In genomic region chr3:108127301-108127988, GRCh38 we compare ENCODE assay signal across 11 cellular contexts. TPM values are rescaled to one million over a fixed set of nuclear protein-coding genes. Genes with fewer than 3 reads are reported as not detected.
A peak's percentile ranks its signal among the peaks of the same experiment; 100 is the strongest.
DNase-seq lines count a peak whose midpoint lies in the region; ATAC-seq and TF ChIP-seq lines count a peak whose summit lies in the region.
"Had no signal": no experiment of that assay in that cellular context is flagged by ENCODE, and none has a peak within 500 bp of the region (broad histone marks: within the 10 kb centered on the region; RNA-seq: fewer than 3 reads in every experiment).

No MANE protein-coding gene starts in this region.

- H2BK12ac ChIP-seq in mesenchymal stem cell (ENCODE audit: low read length in 2 of 2) = peak overlapping the region in 1 of 2 experiments; percentile 78

- no peak overlapping the region for H3K4me2 ChIP-seq in mesenchymal stem cell (ENCODE audit: low read length, poor library complexity, severe bottlenecking)

- in situ Hi-C loops in transverse colon (cut with MboI; ENCODE audit: low pct_ligation_motif_present in 1 of 4, low pct_unique_long_range_greater_than_20kb in 1 of 4, low sequenced_read_pairs in 3 of 4) = no loop called here

- no peaks in the 10 kb centered on the region for H3K27me3 Mint-ChIP-seq in MCF 10A (ENCODE audit: insufficient read depth, unreplicated experiment)

- H3K27ac ChIP-seq in breast epithelium (no peak overlapping the region), mesenchymal stem cell (ENCODE audit: low read length, poor library complexity, severe bottlenecking) (no peak overlapping the region), transverse colon (peak overlapping the region in 3 of 4 donors; percentile 13 to 38 (median 37))
- H3K27ac ChIP-seq: esophagus muscularis mucosa had no signal

- POLR2A ChIA-PET in MCF 10A (lab: Yijun Ruan, JAX) = no interaction called here

- no peak overlapping the region for H3K4me3 Mint-ChIP-seq in MCF 10A (ENCODE audit: unreplicated experiment)

- H3K9me3 Mint-ChIP-seq in MCF 10A (ENCODE audit: unreplicated experiment) = no peaks in the 10 kb centered on the region

- no peak for ATAC-seq in HG03039 (IDR thresholded peaks at IDR 0.05; ENCODE audit: unreplicated experiment)

- H3K27ac Mint-ChIP-seq in MCF 10A (ENCODE audit: low read depth, unreplicated experiment) = peak overlapping the region; percentile 29

- H3K4me3 ChIP-seq in breast epithelium (no peak overlapping the region), mesenchymal stem cell (ENCODE audit: insufficient read depth in 1 of 2, low read depth in 1 of 2, low read length in 2 of 2) (no peak overlapping the region), transverse colon (no peak overlapping the region)
- H3K4me3 ChIP-seq: esophagus muscularis mucosa had no signal

- no peak overlapping the region for H3K9ac ChIP-seq in mesenchymal stem cell (ENCODE audit: low read length)

- no peak overlapping the region for H2BK15ac ChIP-seq in mesenchymal stem cell (ENCODE audit: low read depth, poor library complexity, severe bottlenecking)

- H3K4me1 ChIP-seq in breast epithelium (no peaks in the 10 kb centered on the region), mesenchymal stem cell (ENCODE audit: control insufficient read depth, insufficient read depth, low read depth, low read length) (peaks cover 6% of the 10 kb centered on the region), transverse colon (peaks cover 0 to 24% (median under 1%) of the 10 kb centered on the region in 4 donors)

- no peaks in the 10 kb centered on the region for H3K9me3 ChIP-seq in breast epithelium
- H3K9me3 ChIP-seq in mesenchymal stem cell (ENCODE audit: control insufficient read depth, low read length) = no peaks in the 10 kb centered on the region
- no peaks in the 10 kb centered on the region for H3K9me3 ChIP-seq in transverse colon
- H3K9me3 ChIP-seq: esophagus muscularis mucosa had no signal

- no peak overlapping the region for H4K8ac ChIP-seq in mesenchymal stem cell (ENCODE audit: low read length)

- no peak overlapping the region for H2BK5ac ChIP-seq in mesenchymal stem cell (ENCODE audit: low read depth, low read length, poor library complexity, severe bottlenecking)

- no peaks in the 10 kb centered on the region for H3K36me3 Mint-ChIP-seq in MCF 10A (ENCODE audit: insufficient read depth, unreplicated experiment)

- intact Hi-C loops in MCF 10A (cut with micrococcal nuclease) = no loop called here
- intact Hi-C loops in breast epithelium (cut with DNase I; ENCODE audit: low total_unique reads) = no loop called here
- intact Hi-C loops in transverse colon (cut with DNase I; ENCODE audit: low total_unique reads) = no loop called here

- no peak for TF ChIP-seq EP300 in transverse colon (IDR thresholded peaks at IDR 0.05; ENCODE audit: low read depth)

- H2BK120ac ChIP-seq in mesenchymal stem cell (ENCODE audit: low read depth, low read length) = no peak overlapping the region

- BruUV-seq in MCF 10A (replicated peaks; lab: Mats Ljungman, UMichigan) = no TSS peak

- peak overlapping the region; percentile 64 for H2AFZ ChIP-seq in mesenchymal stem cell (ENCODE audit: low read depth, low read length)

- CTCF ChIA-PET in MCF 10A (lab: Yijun Ruan, JAX) = interaction anchor here (1.0 kb wide), 1 partner anchor 10 kb away, joined by 3 read pairs; no protein-coding TSS in a partner anchor

- peak overlapping the region in 1 of 2 experiments; percentile 42 for H3K14ac ChIP-seq in mesenchymal stem cell (ENCODE audit: low read length in 2 of 2)

- no peak for TF ChIP-seq POLR2A in breast epithelium (IDR thresholded peaks at IDR 0.05)
- no peak for TF ChIP-seq POLR2A in transverse colon (IDR thresholded peaks at IDR 0.05)

- no peaks in the 10 kb centered on the region for H3K79me1 ChIP-seq in mesenchymal stem cell (replicated peaks; ENCODE audit: low read length, poor library complexity, severe bottlenecking)

- H4K91ac ChIP-seq in mesenchymal stem cell (ENCODE audit: low read length) = no peak overlapping the region

- H3K36me3 ChIP-seq in breast epithelium (no peaks in the 10 kb centered on the region), mesenchymal stem cell (ENCODE audit: control insufficient read depth in 1 of 2, insufficient read depth in 2 of 2, low read depth in 1 of 2, low read length in 2 of 2) (peaks cover 0 to 2% of the 10 kb centered on the region in 2 experiments), transverse colon (no peaks in the 10 kb centered on the region)
- H3K36me3 ChIP-seq: esophagus muscularis mucosa had no signal

- H3K27me3 ChIP-seq in breast epithelium (no peaks in the 10 kb centered on the region), mesenchymal stem cell (ENCODE audit: control insufficient read depth in 1 of 2, insufficient read depth in 1 of 2, low read length in 2 of 2) (no peaks in the 10 kb centered on the region), transverse colon (no peaks in the 10 kb centered on the region)
- H3K27me3 ChIP-seq: esophagus muscularis mucosa had no signal

- no peak overlapping the region for H2AK5ac ChIP-seq in mesenchymal stem cell (ENCODE audit: low read length, severe bottlenecking)

- H3K18ac ChIP-seq in mesenchymal stem cell (ENCODE audit: low read depth in 1 of 2, low read length in 2 of 2) = no peak overlapping the region

- peak overlapping the region in 1 of 2 experiments; percentile 37 for H3K4ac ChIP-seq in mesenchymal stem cell (ENCODE audit: low read depth in 1 of 2, low read length in 2 of 2)

- H3K23ac ChIP-seq in mesenchymal stem cell (ENCODE audit: low read length in 2 of 2) = no peak overlapping the region

- DNase-seq in MCF 10A (ENCODE audit: unreplicated experiment) = no peak
- DNase-seq in breast epithelium (ENCODE audit: low spot score in 2 of 2) = no peak
- peak; percentile 54 for DNase-seq in activated T-cell treated with anti-CD3 and anti-CD28 coated beads, Interleukin-2, amount 50 U/mL, for 1 hour
- no peak for DNase-seq in mesenchymal stem cell
- DNase-seq in transverse colon = peak; percentile 37
- DNase-seq in NCI-H2196 (lab: John Stamatoyannopoulos, UW; ENCODE audit: unreplicated experiment) = no peak
- DNase-seq in NCI-H1436 (lab: John Stamatoyannopoulos, UW) = no peak
- DNase-seq: H7; NK-92 treated with Interleukin-12 subunit alpha and Interleukin-12 subunit beta, amount 100 ng/mL, for 24 hours had no signal

- WGBS in mesenchymal stem cell = 73% methylated on average over 6 of the region's 9 CpGs
- 25 to 46% methylated on average over 9 of the region's 9 CpGs for WGBS in transverse colon (ENCODE audit: low coverage in 1 of 2), 2 donors

- H3K4me1 Mint-ChIP-seq in MCF 10A (ENCODE audit: insufficient read depth, unreplicated experiment) = peaks cover 25% of the 10 kb centered on the region

- TF ChIP-seq CTCF in MCF 10A (IDR thresholded peaks at IDR 0.05; ENCODE audit: unreplicated experiment) = no peak
- no peak for TF ChIP-seq CTCF in breast epithelium (IDR thresholded peaks at IDR 0.05)
- TF ChIP-seq CTCF in transverse colon (IDR thresholded peaks at IDR 0.05) = no peak

RNA-seq across cellular contexts. Expression of gene CD47, which starts 36.6 kb away (rescaled TPM):
- total RNA-seq in MCF 10A (2022) (28.5 and 31.5 TPM in 2 replicates), breast epithelium (100 to 1,000 TPM in 1 of 3 donors, 10 to 100 TPM in 2; 52.8 to 126 (median 85.5) TPM), transverse colon (100 to 1,000 TPM in 1 of 4 donors, 10 to 100 TPM in 3; 71.7 to 108 (median 93.4) TPM)
- polyA plus RNA-seq in mesenchymal stem cell (2013, experiment 1 of 2) = 52.7 TPM
- 59.2 TPM for polyA plus RNA-seq in mesenchymal stem cell (2013, experiment 2 of 2)

Comparison
In these comparisons a context has a peak if more than half of its experiments do, and no peak if none do; other contexts are left out.
1. DNase-seq: peak in activated T-cell treated with anti-CD3 and anti-CD28 coated beads, Interleukin-2, amount 50 U/mL, for 1 hour (single experiment) and transverse colon (single experiment); none in MCF 10A (single experiment), breast epithelium (0 of 2), mesenchymal stem cell (single experiment), NCI-H2196 (single experiment) and NCI-H1436 (single experiment).
2. H3K27ac ChIP-seq: peak in transverse colon (3 of 4); none in breast epithelium (0 of 2) and mesenchymal stem cell (single experiment).